1 cellular context compared by ENCODE assay signal in the genomic region with DNA sequence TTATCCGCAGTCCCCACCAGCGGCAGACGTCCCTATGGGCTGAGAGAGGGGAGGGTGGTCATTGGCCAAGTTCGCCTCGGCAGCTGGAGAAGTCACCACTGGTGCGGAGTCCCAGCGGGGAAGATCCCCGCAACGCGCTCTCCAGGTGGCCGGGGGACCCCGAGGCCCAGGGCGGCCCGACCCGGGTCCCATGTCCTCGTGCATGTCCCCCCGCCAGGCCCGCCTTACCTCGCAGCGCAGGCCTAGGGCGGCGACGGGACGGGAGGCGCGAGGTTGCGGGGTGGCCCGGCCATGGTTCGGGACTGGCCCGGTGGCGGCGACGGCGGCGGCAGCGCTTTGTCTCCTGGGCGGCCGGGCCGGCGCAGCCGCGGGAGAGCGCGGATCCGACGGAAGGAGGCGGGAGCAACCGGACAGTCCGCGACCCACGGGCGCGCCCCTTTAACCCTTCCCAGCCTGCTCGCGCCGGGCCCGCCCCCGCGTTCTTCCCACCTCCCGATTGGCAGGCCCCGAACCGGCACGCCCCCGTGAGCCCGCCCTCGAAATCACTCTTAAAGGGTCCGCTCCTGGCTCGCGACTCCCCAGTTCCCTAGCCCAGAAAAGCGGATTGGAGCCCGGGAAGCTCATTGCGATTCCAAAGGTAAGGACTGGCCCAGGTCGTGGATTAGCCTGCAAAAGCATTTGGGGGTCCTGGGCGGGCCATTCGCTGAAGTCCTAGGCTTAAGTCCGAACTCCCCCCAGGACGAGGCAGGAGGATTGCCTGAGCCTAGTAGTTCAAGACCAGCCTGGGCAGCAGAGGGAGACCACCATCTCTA.
TF ChIP-seq lines count a peak whose summit lies in the region.

A gene with protein sequence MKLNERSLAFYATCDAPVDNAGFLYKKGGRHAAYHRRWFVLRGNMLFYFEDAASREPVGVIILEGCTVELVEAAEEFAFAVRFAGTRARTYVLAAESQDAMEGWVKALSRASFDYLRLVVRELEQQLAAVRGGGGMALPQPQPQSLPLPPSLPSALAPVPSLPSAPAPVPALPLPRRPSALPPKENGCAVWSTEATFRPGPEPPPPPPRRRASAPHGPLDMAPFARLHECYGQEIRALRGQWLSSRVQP (minus strand): TSS at position 412 of the 812 bp plus-strand sequence. CDS start 5,668 bp downstream, outside the sequence.

TF ChIP-seq in K562, 482 proteins besides CTCF, POLR2A, EP300 and RAD21 (continued from another document and continues in another):
- TF ChIP-seq, protein P1, sequence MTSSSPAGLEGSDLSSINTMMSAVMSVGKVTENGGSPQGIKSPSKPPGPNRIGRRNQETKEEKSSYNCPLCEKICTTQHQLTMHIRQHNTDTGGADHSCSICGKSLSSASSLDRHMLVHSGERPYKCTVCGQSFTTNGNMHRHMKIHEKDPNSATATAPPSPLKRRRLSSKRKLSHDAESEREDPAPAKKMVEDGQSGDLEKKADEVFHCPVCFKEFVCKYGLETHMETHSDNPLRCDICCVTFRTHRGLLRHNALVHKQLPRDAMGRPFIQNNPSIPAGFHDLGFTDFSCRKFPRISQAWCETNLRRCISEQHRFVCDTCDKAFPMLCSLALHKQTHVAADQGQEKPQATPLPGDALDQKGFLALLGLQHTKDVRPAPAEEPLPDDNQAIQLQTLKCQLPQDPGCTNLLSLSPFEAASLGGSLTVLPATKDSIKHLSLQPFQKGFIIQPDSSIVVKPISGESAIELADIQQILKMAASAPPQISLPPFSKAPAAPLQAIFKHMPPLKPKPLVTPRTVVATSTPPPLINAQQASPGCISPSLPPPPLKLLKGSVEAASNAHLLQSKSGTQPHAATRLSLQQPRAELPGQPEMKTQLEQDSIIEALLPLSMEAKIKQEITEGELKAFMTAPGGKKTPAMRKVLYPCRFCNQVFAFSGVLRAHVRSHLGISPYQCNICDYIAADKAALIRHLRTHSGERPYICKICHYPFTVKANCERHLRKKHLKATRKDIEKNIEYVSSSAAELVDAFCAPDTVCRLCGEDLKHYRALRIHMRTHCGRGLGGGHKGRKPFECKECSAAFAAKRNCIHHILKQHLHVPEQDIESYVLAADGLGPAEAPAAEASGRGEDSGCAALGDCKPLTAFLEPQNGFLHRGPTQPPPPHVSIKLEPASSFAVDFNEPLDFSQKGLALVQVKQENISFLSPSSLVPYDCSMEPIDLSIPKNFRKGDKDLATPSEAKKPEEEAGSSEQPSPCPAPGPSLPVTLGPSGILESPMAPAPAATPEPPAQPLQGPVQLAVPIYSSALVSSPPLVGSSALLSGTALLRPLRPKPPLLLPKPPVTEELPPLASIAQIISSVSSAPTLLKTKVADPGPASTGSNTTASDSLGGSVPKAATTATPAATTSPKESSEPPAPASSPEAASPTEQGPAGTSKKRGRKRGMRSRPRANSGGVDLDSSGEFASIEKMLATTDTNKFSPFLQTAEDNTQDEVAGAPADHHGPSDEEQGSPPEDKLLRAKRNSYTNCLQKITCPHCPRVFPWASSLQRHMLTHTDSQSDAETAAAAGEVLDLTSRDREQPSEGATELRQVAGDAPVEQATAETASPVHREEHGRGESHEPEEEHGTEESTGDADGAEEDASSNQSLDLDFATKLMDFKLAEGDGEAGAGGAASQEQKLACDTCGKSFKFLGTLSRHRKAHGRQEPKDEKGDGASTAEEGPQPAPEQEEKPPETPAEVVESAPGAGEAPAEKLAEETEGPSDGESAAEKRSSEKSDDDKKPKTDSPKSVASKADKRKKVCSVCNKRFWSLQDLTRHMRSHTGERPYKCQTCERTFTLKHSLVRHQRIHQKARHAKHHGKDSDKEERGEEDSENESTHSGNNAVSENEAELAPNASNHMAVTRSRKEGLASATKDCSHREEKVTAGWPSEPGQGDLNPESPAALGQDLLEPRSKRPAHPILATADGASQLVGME (CRISPR knock-in tag; IDR thresholded peaks at IDR 0.05) = no peak
- no peak for TF ChIP-seq HMG20A (CRISPR knock-in tag; conservative IDR thresholded peaks at IDR 0.05)
- peak; percentile 73 for TF ChIP-seq SAP30 (IDR thresholded peaks at IDR 0.05; ENCODE audit: borderline replicate concordance, insufficient read depth, low read depth, low read length, poor library complexity, severe bottlenecking)
- TF ChIP-seq DDX20 (tag; IDR thresholded peaks at IDR 0.05; ENCODE audit: low read depth) = no peak
- no peak for TF ChIP-seq BACH1 (tag; IDR thresholded peaks at IDR 0.05)
- TF ChIP-seq, protein P2, sequence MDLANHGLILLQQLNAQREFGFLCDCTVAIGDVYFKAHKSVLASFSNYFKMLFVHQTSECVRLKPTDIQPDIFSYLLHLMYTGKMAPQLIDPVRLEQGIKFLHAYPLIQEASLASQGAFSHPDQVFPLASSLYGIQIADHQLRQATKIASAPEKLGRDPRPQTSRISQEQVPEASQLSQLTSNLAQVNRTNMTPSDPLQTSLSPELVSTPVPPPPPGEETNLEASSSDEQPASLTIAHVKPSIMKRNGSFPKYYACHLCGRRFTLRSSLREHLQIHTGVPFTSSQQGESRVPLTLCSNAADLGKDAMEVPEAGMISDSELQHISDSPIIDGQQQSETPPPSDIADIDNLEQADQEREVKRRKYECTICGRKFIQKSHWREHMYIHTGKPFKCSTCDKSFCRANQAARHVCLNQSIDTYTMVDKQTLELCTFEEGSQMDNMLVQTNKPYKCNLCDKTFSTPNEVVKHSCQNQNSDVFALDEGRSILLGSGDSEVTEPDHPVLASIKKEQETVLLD (IDR thresholded peaks at IDR 0.05) = no peak
- no peak for TF ChIP-seq ZNF175 (CRISPR knock-in tag; IDR thresholded peaks at IDR 0.05; ENCODE audit: low read depth)
- TF ChIP-seq, protein P3, sequence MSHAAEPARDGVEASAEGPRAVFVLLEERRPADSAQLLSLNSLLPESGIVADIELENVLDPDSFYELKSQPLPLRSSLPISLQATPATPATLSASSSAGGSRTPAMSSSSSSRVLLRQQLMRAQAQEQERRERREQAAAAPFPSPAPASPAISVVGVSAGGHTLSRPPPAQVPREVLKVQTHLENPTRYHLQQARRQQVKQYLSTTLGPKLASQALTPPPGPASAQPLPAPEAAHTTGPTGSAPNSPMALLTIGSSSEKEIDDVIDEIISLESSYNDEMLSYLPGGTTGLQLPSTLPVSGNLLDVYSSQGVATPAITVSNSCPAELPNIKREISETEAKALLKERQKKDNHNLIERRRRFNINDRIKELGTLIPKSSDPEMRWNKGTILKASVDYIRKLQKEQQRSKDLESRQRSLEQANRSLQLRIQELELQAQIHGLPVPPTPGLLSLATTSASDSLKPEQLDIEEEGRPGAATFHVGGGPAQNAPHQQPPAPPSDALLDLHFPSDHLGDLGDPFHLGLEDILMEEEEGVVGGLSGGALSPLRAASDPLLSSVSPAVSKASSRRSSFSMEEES (CRISPR knock-in tag; IDR thresholded peaks at IDR 0.05) = no peak
- TF ChIP-seq, protein P4, sequence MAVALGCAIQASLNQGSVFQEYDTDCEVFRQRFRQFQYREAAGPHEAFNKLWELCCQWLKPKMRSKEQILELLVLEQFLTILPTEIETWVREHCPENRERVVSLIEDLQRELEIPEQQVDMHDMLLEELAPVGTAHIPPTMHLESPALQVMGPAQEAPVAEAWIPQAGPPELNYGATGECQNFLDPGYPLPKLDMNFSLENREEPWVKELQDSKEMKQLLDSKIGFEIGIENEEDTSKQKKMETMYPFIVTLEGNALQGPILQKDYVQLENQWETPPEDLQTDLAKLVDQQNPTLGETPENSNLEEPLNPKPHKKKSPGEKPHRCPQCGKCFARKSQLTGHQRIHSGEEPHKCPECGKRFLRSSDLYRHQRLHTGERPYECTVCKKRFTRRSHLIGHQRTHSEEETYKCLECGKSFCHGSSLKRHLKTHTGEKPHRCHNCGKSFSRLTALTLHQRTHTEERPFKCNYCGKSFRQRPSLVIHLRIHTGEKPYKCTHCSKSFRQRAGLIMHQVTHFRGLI (CRISPR knock-in tag; IDR thresholded peaks at IDR 0.05) = no peak
- TF ChIP-seq, protein P5, sequence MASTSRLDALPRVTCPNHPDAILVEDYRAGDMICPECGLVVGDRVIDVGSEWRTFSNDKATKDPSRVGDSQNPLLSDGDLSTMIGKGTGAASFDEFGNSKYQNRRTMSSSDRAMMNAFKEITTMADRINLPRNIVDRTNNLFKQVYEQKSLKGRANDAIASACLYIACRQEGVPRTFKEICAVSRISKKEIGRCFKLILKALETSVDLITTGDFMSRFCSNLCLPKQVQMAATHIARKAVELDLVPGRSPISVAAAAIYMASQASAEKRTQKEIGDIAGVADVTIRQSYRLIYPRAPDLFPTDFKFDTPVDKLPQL (IDR thresholded peaks at IDR 0.05; ENCODE audit: extremely low read depth, insufficient read length) = no peak
- TF ChIP-seq ZNF785 (CRISPR knock-in tag; IDR thresholded peaks at IDR 0.05) = no peak
- TF ChIP-seq U2AF2 (optimal IDR thresholded peaks at IDR 0.05; ENCODE audit: low read depth, low read length) = no peak
- TF ChIP-seq SMARCE1 (IDR thresholded peaks at IDR 0.05) = no peak
- peak; percentile 74; the same call in 1 of the 2 replicates for TF ChIP-seq ATF7 (IDR thresholded peaks at IDR 0.05)
- no peak for TF ChIP-seq SRSF3 (IDR thresholded peaks at IDR 0.05; ENCODE audit: insufficient read depth, low read length)
- no peak for TF ChIP-seq ELF1 (tag; IDR thresholded peaks at IDR 0.05)
- TF ChIP-seq ARID2 (IDR thresholded peaks at IDR 0.05) = no peak
- TF ChIP-seq TCF7L2 (IDR thresholded peaks at IDR 0.05; ENCODE audit: low read depth, low read length) = no peak
- TF ChIP-seq, protein P6, sequence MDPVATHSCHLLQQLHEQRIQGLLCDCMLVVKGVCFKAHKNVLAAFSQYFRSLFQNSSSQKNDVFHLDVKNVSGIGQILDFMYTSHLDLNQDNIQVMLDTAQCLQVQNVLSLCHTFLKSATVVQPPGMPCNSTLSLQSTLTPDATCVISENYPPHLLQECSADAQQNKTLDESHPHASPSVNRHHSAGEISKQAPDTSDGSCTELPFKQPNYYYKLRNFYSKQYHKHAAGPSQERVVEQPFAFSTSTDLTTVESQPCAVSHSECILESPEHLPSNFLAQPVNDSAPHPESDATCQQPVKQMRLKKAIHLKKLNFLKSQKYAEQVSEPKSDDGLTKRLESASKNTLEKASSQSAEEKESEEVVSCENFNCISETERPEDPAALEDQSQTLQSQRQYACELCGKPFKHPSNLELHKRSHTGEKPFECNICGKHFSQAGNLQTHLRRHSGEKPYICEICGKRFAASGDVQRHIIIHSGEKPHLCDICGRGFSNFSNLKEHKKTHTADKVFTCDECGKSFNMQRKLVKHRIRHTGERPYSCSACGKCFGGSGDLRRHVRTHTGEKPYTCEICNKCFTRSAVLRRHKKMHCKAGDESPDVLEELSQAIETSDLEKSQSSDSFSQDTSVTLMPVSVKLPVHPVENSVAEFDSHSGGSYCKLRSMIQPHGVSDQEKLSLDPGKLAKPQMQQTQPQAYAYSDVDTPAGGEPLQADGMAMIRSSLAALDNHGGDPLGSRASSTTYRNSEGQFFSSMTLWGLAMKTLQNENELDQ (CRISPR knock-in tag; IDR thresholded peaks at IDR 0.05; ENCODE audit: borderline replicate concordance) = no peak
- TF ChIP-seq CBX8 (IDR thresholded peaks at IDR 0.05; ENCODE audit: borderline replicate concordance, extremely low read depth, low read depth, low read length, poor library complexity, severe bottlenecking) = no peak
- no peak for TF ChIP-seq ZFP30 (CRISPR knock-in tag; IDR thresholded peaks at IDR 0.05; ENCODE audit: borderline replicate concordance)
- TF ChIP-seq GATAD2B (IDR thresholded peaks at IDR 0.05; ENCODE audit: borderline replicate concordance) = peak; percentile 81; the same call in 1 of the 2 replicates
- no peak for TF ChIP-seq DACH1 (IDR thresholded peaks at IDR 0.05; ENCODE audit: partially characterized antibody)
- TF ChIP-seq, protein P7, sequence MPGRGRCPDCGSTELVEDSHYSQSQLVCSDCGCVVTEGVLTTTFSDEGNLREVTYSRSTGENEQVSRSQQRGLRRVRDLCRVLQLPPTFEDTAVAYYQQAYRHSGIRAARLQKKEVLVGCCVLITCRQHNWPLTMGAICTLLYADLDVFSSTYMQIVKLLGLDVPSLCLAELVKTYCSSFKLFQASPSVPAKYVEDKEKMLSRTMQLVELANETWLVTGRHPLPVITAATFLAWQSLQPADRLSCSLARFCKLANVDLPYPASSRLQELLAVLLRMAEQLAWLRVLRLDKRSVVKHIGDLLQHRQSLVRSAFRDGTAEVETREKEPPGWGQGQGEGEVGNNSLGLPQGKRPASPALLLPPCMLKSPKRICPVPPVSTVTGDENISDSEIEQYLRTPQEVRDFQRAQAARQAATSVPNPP (IDR thresholded peaks at IDR 0.05; ENCODE audit: borderline replicate concordance, insufficient read depth, insufficient read length) = no peak
- TF ChIP-seq, protein P8, sequence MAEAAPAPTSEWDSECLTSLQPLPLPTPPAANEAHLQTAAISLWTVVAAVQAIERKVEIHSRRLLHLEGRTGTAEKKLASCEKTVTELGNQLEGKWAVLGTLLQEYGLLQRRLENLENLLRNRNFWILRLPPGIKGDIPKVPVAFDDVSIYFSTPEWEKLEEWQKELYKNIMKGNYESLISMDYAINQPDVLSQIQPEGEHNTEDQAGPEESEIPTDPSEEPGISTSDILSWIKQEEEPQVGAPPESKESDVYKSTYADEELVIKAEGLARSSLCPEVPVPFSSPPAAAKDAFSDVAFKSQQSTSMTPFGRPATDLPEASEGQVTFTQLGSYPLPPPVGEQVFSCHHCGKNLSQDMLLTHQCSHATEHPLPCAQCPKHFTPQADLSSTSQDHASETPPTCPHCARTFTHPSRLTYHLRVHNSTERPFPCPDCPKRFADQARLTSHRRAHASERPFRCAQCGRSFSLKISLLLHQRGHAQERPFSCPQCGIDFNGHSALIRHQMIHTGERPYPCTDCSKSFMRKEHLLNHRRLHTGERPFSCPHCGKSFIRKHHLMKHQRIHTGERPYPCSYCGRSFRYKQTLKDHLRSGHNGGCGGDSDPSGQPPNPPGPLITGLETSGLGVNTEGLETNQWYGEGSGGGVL (CRISPR knock-in tag; IDR thresholded peaks at IDR 0.05) = no peak
- TF ChIP-seq, protein P9, sequence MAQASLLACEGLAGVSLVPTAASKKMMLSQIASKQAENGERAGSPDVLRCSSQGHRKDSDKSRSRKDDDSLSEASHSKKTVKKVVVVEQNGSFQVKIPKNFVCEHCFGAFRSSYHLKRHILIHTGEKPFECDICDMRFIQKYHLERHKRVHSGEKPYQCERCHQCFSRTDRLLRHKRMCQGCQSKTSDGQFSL (CRISPR knock-in tag; IDR thresholded peaks at IDR 0.05) = 0 out of 2 replicates have a peak, but pooled peaks have one; percentile 2
- TF ChIP-seq, protein P9 (tag; IDR thresholded peaks at IDR 0.05) = no peak
- TF ChIP-seq SREBF2 (CRISPR knock-in tag; IDR thresholded peaks at IDR 0.05) = no peak
- no peak for TF ChIP-seq ZNF146 (CRISPR knock-in tag; IDR thresholded peaks at IDR 0.05; ENCODE audit: unreplicated experiment)
- TF ChIP-seq, protein P10, sequence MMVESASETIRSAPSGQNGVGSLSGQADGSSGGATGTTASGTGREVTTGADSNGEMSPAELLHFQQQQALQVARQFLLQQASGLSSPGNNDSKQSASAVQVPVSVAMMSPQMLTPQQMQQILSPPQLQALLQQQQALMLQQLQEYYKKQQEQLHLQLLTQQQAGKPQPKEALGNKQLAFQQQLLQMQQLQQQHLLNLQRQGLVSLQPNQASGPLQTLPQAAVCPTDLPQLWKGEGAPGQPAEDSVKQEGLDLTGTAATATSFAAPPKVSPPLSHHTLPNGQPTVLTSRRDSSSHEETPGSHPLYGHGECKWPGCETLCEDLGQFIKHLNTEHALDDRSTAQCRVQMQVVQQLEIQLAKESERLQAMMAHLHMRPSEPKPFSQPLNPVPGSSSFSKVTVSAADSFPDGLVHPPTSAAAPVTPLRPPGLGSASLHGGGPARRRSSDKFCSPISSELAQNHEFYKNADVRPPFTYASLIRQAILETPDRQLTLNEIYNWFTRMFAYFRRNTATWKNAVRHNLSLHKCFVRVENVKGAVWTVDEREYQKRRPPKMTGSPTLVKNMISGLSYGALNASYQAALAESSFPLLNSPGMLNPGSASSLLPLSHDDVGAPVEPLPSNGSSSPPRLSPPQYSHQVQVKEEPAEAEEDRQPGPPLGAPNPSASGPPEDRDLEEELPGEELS (CRISPR knock-in tag; IDR thresholded peaks at IDR 0.05; ENCODE audit: borderline replicate concordance) = no peak; the same call in 1 of the 2 replicates
